Comparison of ENCODE assay signal across 11 cellular contexts in the genomic region with DNA sequence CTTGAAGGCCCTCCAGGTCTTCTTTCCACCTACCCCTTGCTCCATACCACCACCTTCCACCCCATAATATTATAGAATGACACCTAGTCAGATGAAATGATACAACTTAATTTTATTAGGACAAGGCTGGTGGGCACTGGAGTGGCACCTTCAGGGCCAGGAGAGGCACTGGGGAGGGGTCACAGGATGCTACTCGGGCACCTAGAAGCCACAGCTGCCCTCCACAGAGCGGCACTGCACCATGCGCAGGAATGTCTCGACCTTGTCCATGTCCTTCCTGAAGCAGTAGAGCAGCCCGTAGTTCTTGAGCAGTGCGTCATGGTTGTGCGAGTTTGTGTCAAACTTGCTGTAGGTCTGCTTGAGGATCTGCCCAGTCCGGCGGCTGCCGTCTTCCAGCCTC. TPM values are rescaled to one million over a fixed set of nuclear protein-coding genes. Genes with fewer than 3 reads are reported as not detected.
"Had no signal": no experiment of that assay in that cellular context is flagged by ENCODE, and none has a peak within 500 bp of the region (broad histone marks: within the 10 kb centered on the region; RNA-seq: fewer than 3 reads in every experiment).

No MANE protein-coding gene starts in this region.

RNA-seq across cellular contexts. Expression of a gene that starts 1.6 kb away (rescaled TPM):
- total RNA-seq: NCI-H460, OCI-LY7, PC-3, PC-9, Peyer's patch, Right ventricle myocardium inferior, Right ventricle myocardium superior, RPMI7951, SJCRH30, SJSA1, SK-MEL-5 had no signal

RNA-seq across cellular contexts. Expression of a gene that starts 13.1 kb away (rescaled TPM):
- total RNA-seq: NCI-H460, OCI-LY7, PC-3, PC-9, Peyer's patch, Right ventricle myocardium inferior, Right ventricle myocardium superior, RPMI7951, SJCRH30, SJSA1, SK-MEL-5 had no signal

RNA-seq across cellular contexts. Expression of a gene that starts 16.2 kb away (rescaled TPM):
- total RNA-seq: NCI-H460, OCI-LY7, PC-3, PC-9, Peyer's patch, Right ventricle myocardium inferior, Right ventricle myocardium superior, RPMI7951, SJCRH30, SJSA1, SK-MEL-5 had no signal

RNA-seq across cellular contexts. Expression of a gene that starts 21.3 kb away (rescaled TPM):
- total RNA-seq: NCI-H460, OCI-LY7, PC-3, PC-9, Peyer's patch, Right ventricle myocardium inferior, Right ventricle myocardium superior, RPMI7951, SJCRH30, SJSA1, SK-MEL-5 had no signal

RNA-seq across cellular contexts. Expression of a gene that starts 23.8 kb away (rescaled TPM):
- total RNA-seq: NCI-H460, PC-3, PC-9, Peyer's patch, Right ventricle myocardium inferior, Right ventricle myocardium superior, RPMI7951, SJCRH30, SJSA1, SK-MEL-5 had no signal
